Comparison of ENCODE assay signal across 8 cellular contexts in the genomic region with DNA sequence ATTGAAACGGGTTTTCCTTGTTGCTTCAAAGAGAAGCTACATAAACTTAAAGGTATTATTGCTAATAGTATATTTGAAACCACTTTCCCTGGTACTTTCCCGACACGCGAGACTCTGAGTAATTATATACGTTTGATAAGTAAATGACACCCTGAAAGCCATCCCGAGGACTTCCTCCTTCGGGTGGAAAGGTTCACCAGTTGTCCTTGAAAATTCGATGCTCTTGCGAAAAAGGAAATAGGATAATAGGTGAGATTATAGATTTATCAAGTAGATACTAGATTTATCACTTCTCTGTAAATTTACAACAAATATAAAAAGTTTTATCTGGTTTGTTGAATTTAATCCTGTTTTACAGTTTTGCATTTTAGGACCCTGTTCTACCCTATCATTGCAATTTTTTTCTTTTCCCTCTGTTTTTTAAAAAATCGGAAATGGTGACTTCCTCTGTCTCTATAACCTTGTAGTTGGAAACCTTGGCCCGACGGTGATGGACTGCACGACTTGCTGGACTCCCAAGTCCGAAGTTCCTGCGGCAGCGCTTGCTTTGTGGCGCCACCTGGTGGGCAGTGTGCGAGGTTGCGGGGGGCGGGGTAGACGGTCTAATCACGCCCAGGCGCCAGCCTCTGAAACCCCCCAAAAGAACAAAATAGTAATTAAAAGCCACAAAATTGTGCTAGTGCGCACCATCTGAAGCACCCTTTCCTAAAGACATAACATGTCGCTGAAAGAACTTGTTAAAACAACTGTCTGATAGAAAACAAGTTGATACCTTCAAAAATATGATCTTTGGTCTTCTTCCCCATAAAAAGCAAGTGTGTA. TPM values are rescaled to one million over a fixed set of nuclear protein-coding genes. Genes with fewer than 3 reads are reported as not detected.
DNase-seq lines count a peak whose midpoint lies in the region; ATAC-seq, FAIRE-seq and TF ChIP-seq lines count a peak whose summit lies in the region.

No MANE protein-coding gene starts in this region.

- no peak overlapping the region for H3K9ac ChIP-seq in endothelial cell of umbilical vein (replicated peaks; ENCODE audit: extremely low read depth, insufficient read depth, low read length)

- H3K27ac Mint-ChIP-seq in activated CD8-positive, alpha-beta memory T cell treated with anti-CD3 and anti-CD28 coated beads, Interleukin-2, amount 10 ng/mL, durations not matched to agents 7 days and 5 days, result peak overlapping the region; percentile 63

- no peak overlapping the region for H2AFZ ChIP-seq in endothelial cell of umbilical vein (ENCODE audit: low read depth, low read length)

- H3K4me1 ChIP-seq in HEK293 (ENCODE audit: control insufficient read depth, insufficient read depth, low read length) (peaks cover 13% of the 10 kb centered on the region; the same call in 1 of the 2 replicates), endothelial cell of umbilical vein (ENCODE audit: control insufficient read depth, extremely low read depth, insufficient read depth, low read length) (peaks cover 41% of the 10 kb centered on the region), stomach (peaks cover 60 to 78% (median 71%) of the 10 kb centered on the region in 4 donors)

- intact Hi-C loops in endothelial cell of umbilical vein (cut with micrococcal nuclease), result loop anchor here (1.0 to 10.0 kb wide), 9 partner anchors 105 to 1129 kb away; a partner anchor contains a TSS
- intact Hi-C loops in stomach (cut with DNase I; ENCODE audit: low total_unique reads), result loop anchor here (10.0 kb wide), 2 partner anchors 289 to 399 kb away; no protein-coding TSS in a partner anchor

- CTCF ChIA-PET in HEK293 (lab: Yijun Ruan, JAX) (interaction anchor here (0.6 to 4.5 kb wide), 30 partner anchors 10 to 519 kb away, joined by 3 to 31 read pairs (median 3); a partner anchor contains a TSS), endothelial cell of umbilical vein (lab: Charles Lee) (interaction anchor here (1.0 to 8.6 kb wide), 16 partner anchors 9 to 530 kb away, joined by 3 to 193 read pairs (median 6); a partner anchor contains a TSS)
- CTCF ChIA-PET in activated CD8-positive, alpha-beta memory T cell treated with anti-CD3 and anti-CD28 coated beads, Interleukin-2, amount 10 ng/mL, durations not matched to agents 7 days and 5 days (lab: Charles Lee), result interaction anchor here (0.6 to 7.8 kb wide), 28 partner anchors 9 to 415 kb away, joined by 3 to 142 read pairs (median 4); a partner anchor contains a TSS

- H3K27me3 ChIP-seq in endothelial cell of umbilical vein (ENCODE audit: control insufficient read depth in 2 of 2, insufficient read depth in 2 of 2, low read length in 2 of 2) (peaks cover 42 to 69% of the 10 kb centered on the region in 2 experiments), stomach (peaks cover 58 to 100% (median 100%) of the 10 kb centered on the region in 3 donors)

- no peak for TF ChIP-seq EP300 in stomach (IDR thresholded peaks at IDR 0.05)

- H3K36me3 ChIP-seq in HEK293 (ENCODE audit: control insufficient read depth in 2 of 2, insufficient read depth in 1 of 2, low read length in 2 of 2) (peaks cover 0 to 16% of the 10 kb centered on the region in 2 experiments; a peak in 1 of 3 replicates), endothelial cell of umbilical vein (ENCODE audit: control insufficient read depth in 2 of 2, extremely low read depth in 1 of 2, insufficient read depth in 2 of 2, low read length in 2 of 2) (no peaks in the 10 kb centered on the region), stomach (no peaks in the 10 kb centered on the region)

- peak; percentile 15 for ATAC-seq in activated CD8-positive, alpha-beta memory T cell treated with anti-CD3 and anti-CD28 coated beads, Interleukin-2, amount 10 ng/mL, durations not matched to agents 7 days and 5 days
- no peak for ATAC-seq in HG02852 (IDR thresholded peaks at IDR 0.05; ENCODE audit: unreplicated experiment)

- H3K27ac ChIP-seq in HEK293 (ENCODE audit: extremely low read depth, low read depth, low read length) (peak overlapping the region; percentile 99), endothelial cell of umbilical vein (ENCODE audit: insufficient read depth, low read depth, low read length) (no peak overlapping the region), stomach (no peak overlapping the region)

- TF ChIP-seq CTCF in HEK293 (tag by site-specific recombination; IDR thresholded peaks at IDR 0.05) (peak; percentile 84), endothelial cell of umbilical vein (IDR thresholded peaks at IDR 0.05; ENCODE audit: extremely low read depth in 1 of 2, insufficient read depth in 1 of 2, low read depth in 1 of 2, low read length in 2 of 2) (peak; percentile 96), stomach (IDR thresholded peaks at IDR 0.05) (peak in 5 of 7 experiments; percentile 65 to 85 (median 76))

- H4K20me1 ChIP-seq in endothelial cell of umbilical vein (replicated peaks; ENCODE audit: control insufficient read depth, extremely low read depth, insufficient read depth, low read length), result no peaks in the 10 kb centered on the region

- H3K4me3 Mint-ChIP-seq in activated CD8-positive, alpha-beta memory T cell treated with anti-CD3 and anti-CD28 coated beads, Interleukin-2, amount 10 ng/mL, durations not matched to agents 7 days and 5 days, result peak overlapping the region; percentile 67

- BruUV-seq in endothelial cell of umbilical vein (replicated peaks; lab: Mats Ljungman, UMichigan), result no TSS peak

- 3 to 4% (median 4%) methylated on average over 25 of the region's 25 CpGs for WGBS in stomach, 5 donors

- TF ChIP-seq POLR2A in endothelial cell of umbilical vein (IDR thresholded peaks at IDR 0.05; ENCODE audit: low read depth, low read length) (no peak), stomach (IDR thresholded peaks at IDR 0.05) (no peak)

- peak overlapping the region; percentile 80 for H3K4me2 ChIP-seq in endothelial cell of umbilical vein (ENCODE audit: insufficient read depth, low read length)

- H3K9me1 ChIP-seq in endothelial cell of umbilical vein (replicated peaks; ENCODE audit: control insufficient read depth, extremely low read depth, insufficient read depth, low read length), result no peaks in the 10 kb centered on the region

- dilution Hi-C loops in endothelial cell of umbilical vein (cut with MboI; ENCODE audit: extremely low pct_ligation_motif_present, low sequenced_read_pairs), result no loop called here

- DNase-seq in C1 segment of cervical spinal cord (lab: John Stamatoyannopoulos, UW), result peak in 10 of 14 donors; percentile 7 to 76 (median 28)
- DNase-seq in NCI-H82 treated with DMSO at 0.1 percent for 48 hours (lab: John Stamatoyannopoulos, UW; ENCODE audit: unreplicated experiment), result peak; percentile 41
- DNase-seq in activated CD8-positive, alpha-beta memory T cell treated with anti-CD3 and anti-CD28 coated beads, Interleukin-2, amount 10 ng/mL, durations not matched to agents 7 days and 5 days, result peak; percentile 80
- peak; percentile 86 for DNase-seq in endothelial cell of umbilical vein (ENCODE audit: low read depth, low spot score)
- peak; percentile 92 for DNase-seq in myocyte (ENCODE audit: low read depth)
- peak; percentile 82 for DNase-seq in stomach

- POLR2A ChIA-PET in HEK293 (lab: Yijun Ruan, JAX) (interaction anchor here (0.6 to 8.7 kb wide), 24 partner anchors 10 to 401 kb away, joined by 3 to 82 read pairs (median 4); a partner anchor contains a TSS), endothelial cell of umbilical vein (lab: Charles Lee) (no interaction called here)

- peak; percentile 97 for FAIRE-seq in endothelial cell of umbilical vein (lab: Jason Lieb, UNC)

- peaks cover 85% of the 10 kb centered on the region for H3K27me3 Mint-ChIP-seq in activated CD8-positive, alpha-beta memory T cell treated with anti-CD3 and anti-CD28 coated beads, Interleukin-2, amount 10 ng/mL, durations not matched to agents 7 days and 5 days

- H3K4me3 ChIP-seq in HEK293 (ENCODE audit: low read depth, low read length), result no peak overlapping the region
- peak overlapping the region in 1 of 3 experiments; percentile 47 for H3K4me3 ChIP-seq in endothelial cell of umbilical vein (replicated peaks in 1 of 3; ENCODE audit: insufficient read depth in 1 of 3, low read depth in 1 of 3, low read length in 3 of 3)
- peak overlapping the region in 3 of 4 donors; percentile 52 to 60 (median 56) for H3K4me3 ChIP-seq in stomach

- no peaks in the 10 kb centered on the region for H3K36me3 Mint-ChIP-seq in activated CD8-positive, alpha-beta memory T cell treated with anti-CD3 and anti-CD28 coated beads, Interleukin-2, amount 10 ng/mL, durations not matched to agents 7 days and 5 days

- H3K4me1 Mint-ChIP-seq in activated CD8-positive, alpha-beta memory T cell treated with anti-CD3 and anti-CD28 coated beads, Interleukin-2, amount 10 ng/mL, durations not matched to agents 7 days and 5 days, result peaks cover 55% of the 10 kb centered on the region

- no peaks in the 10 kb centered on the region for H3K9me3 Mint-ChIP-seq in activated CD8-positive, alpha-beta memory T cell treated with anti-CD3 and anti-CD28 coated beads, Interleukin-2, amount 10 ng/mL, durations not matched to agents 7 days and 5 days (ENCODE audit: low read depth)

- no peaks in the 10 kb centered on the region for H3K9me3 ChIP-seq in HEK293 (ENCODE audit: control insufficient read depth, insufficient read depth, low read depth, low read length)
- no peaks in the 10 kb centered on the region for H3K9me3 ChIP-seq in endothelial cell of umbilical vein (replicated peaks; ENCODE audit: control insufficient read depth, insufficient read depth, low read length)
- no peaks in the 10 kb centered on the region for H3K9me3 ChIP-seq in stomach

- no peaks in the 10 kb centered on the region for H3K79me2 ChIP-seq in endothelial cell of umbilical vein (ENCODE audit: control insufficient read depth, insufficient read depth, low read length)

RNA-seq across cellular contexts. Expression of a gene that starts 1.0 kb away (rescaled TPM):
- total RNA-seq in activated CD8-positive, alpha-beta memory T cell treated with anti-CD3 and anti-CD28 coated beads, Interleukin-2, amount 10 ng/mL, durations not matched to agents 7 days and 5 days, result under 1 TPM in 1 of 2 experiments, not detected in 1; 0.12 TPM
- total RNA-seq in endothelial cell of umbilical vein (not detected in 2 replicates), myocyte (0.47 and 0.67 TPM in 2 replicates), stomach (not detected)
- polyA plus RNA-seq in endothelial cell of umbilical vein (not detected in 2 replicates), stomach (under 1 TPM in 1 of 3 donors, not detected in 2; 0.03 TPM)
- polyA plus RNA-seq in endothelial cell of umbilical vein (2011; cell fraction: cytosol; rRNA removed), result 0.03 TPM in 1 of 2 replicates, not detected in the other
- polyA plus RNA-seq in endothelial cell of umbilical vein (2011; cell fraction: nucleus; rRNA removed), result not detected in 2 replicates
- not detected in 2 replicates for polyA plus RNA-seq in endothelial cell of umbilical vein (2012)
- not detected in 2 replicates for polyA minus RNA-seq in endothelial cell of umbilical vein
- polyA minus RNA-seq in endothelial cell of umbilical vein (2011; cell fraction: cytosol; rRNA and poly(A)+ RNA removed), result 0.82 TPM
- not detected in 2 replicates for polyA minus RNA-seq in endothelial cell of umbilical vein (2011; cell fraction: nucleus; rRNA and poly(A)+ RNA removed)
- 0.54 TPM for polyA plus RNA-seq in myocyte (2012)

RNA-seq across cellular contexts. Expression of a gene that starts 18.4 kb away (rescaled TPM):
- total RNA-seq in activated CD8-positive, alpha-beta memory T cell treated with anti-CD3 and anti-CD28 coated beads, Interleukin-2, amount 10 ng/mL, durations not matched to agents 7 days and 5 days, result not detected
- not detected in 2 replicates for total RNA-seq in endothelial cell of umbilical vein
- 0.12 and 0.14 TPM in 2 replicates for polyA plus RNA-seq in endothelial cell of umbilical vein
- polyA plus RNA-seq in endothelial cell of umbilical vein (2011; cell fraction: cytosol; rRNA removed), result 0.06 and 0.09 TPM in 2 replicates
- polyA plus RNA-seq in endothelial cell of umbilical vein (2011; cell fraction: nucleus; rRNA removed), result 0.21 and 0.42 TPM in 2 replicates
- not detected in 2 replicates for polyA plus RNA-seq in endothelial cell of umbilical vein (2012)
- polyA minus RNA-seq in endothelial cell of umbilical vein, result 0.36 TPM in 1 of 2 replicates, not detected in the other
- 1.2 TPM for polyA minus RNA-seq in endothelial cell of umbilical vein (2011; cell fraction: cytosol; rRNA and poly(A)+ RNA removed)
- polyA minus RNA-seq in endothelial cell of umbilical vein (2011; cell fraction: nucleus; rRNA and poly(A)+ RNA removed), result not detected in 2 replicates
- 0.78 and 0.94 TPM in 2 replicates for total RNA-seq in myocyte
- 1.7 TPM for polyA plus RNA-seq in myocyte (2012)
- 1 to 10 TPM in 1 of 5 donors, not detected in 4; 1.1 TPM for total RNA-seq in stomach
- under 1 TPM in 1 of 3 donors, not detected in 2; 0.25 TPM for polyA plus RNA-seq in stomach

Comparison
In these comparisons a context has a peak if more than half of its experiments do, and no peak if none do; other contexts are left out.
1. DNase-seq: peak in every context shown above with its lines; median percentile 92 in myocyte; 86 in endothelial cell of umbilical vein; 82 in stomach; 80 in activated CD8-positive, alpha-beta memory T cell treated with anti-CD3 and anti-CD28 coated beads, Interleukin-2, amount 10 ng/mL, durations not matched to agents 7 days and 5 days; 41 in NCI-H82 treated with DMSO at 0.1 percent for 48 hours; 28 in C1 segment of cervical spinal cord.